In the genomic region with DNA sequence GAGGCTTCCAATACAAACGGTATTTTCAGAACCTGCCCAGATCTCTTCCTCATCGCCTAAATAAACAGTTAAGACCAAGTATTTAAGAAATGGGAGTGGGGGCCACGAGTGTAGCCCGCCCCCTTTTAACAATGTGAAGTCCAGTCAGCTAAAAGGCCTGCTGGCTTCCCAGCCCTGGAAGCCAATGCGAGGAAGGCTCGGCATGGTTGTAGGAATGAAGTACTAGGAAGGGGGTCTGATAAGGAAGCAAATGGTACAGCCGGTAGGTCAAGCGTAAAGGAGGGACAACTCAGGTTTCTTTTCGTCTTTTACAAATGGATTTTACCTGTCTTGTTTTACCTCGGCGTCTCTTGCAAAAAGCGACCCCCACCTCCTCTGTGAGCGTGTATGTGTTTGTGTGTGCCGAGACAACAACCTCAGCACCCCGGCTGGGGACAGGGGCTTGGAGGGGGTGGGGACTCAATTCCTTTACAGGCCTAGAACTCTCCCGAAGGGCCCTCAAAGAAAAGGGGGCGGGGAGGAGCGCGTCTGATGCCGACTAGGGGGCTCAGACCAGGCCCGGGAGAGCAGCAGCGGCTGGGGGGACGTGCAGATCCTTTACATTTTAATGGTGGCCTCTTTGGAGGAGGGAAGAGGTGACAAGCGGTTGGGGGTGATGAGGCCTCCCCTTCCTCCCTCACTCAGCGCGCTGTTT, we compare ENCODE assay signal across 8 cellular contexts.
DNase-seq lines count a peak whose midpoint lies in the region; ATAC-seq and TF ChIP-seq lines count a peak whose summit lies in the region.

No MANE protein-coding gene starts in this region.

- no peaks in the 10 kb centered on the region for H3K27me3 Mint-ChIP-seq in nephron (ENCODE audit: low read depth)

- H3K9me3 ChIP-seq in tibial artery, result no peaks in the 10 kb centered on the region

- H3K4me3 Mint-ChIP-seq in nephron, result peak overlapping the region; percentile 84 to 89 (median 87)

- ATAC-seq in GM21381 (IDR thresholded peaks at IDR 0.05; ENCODE audit: unreplicated experiment), result peak; percentile 11
- peak; percentile 18 for ATAC-seq in foreskin keratinocyte
- ATAC-seq in GM21528 (IDR thresholded peaks at IDR 0.05; ENCODE audit: low FRiP score, unreplicated experiment), result no peak

- DNase-seq in BJ (ENCODE audit: low read depth) (no peak), NCI-H146 (lab: John Stamatoyannopoulos, UW) (peak; percentile 50), foreskin keratinocyte (no peak), tibial artery (peak; percentile 20 to 67)
- peak in 3 of 4 experiments; percentile 8 to 25 (median 10) for DNase-seq in activated naive CD4-positive, alpha-beta T cell (lab: John Stamatoyannopoulos, UW)

- POLR2A ChIA-PET in BJ (lab: Charles Lee), result no interaction called here

- H3K4me1 ChIP-seq in foreskin keratinocyte (peaks cover 19% of the 10 kb centered on the region), tibial artery (peaks cover 0 to 26% (median 13%) of the 10 kb centered on the region in 4 donors)

- H3K4me3 ChIP-seq in BJ (ENCODE audit: low read depth, low read length), result peak overlapping the region; percentile 60
- H3K4me3 ChIP-seq in tibial artery, result peak overlapping the region; percentile 91

- H3K36me3 ChIP-seq in BJ (ENCODE audit: control insufficient read depth, insufficient read depth, low read length) (no peaks in the 10 kb centered on the region), tibial artery (no peaks in the 10 kb centered on the region)

- TF ChIP-seq CTCF in BJ (IDR thresholded peaks at IDR 0.05; ENCODE audit: insufficient read depth, low read depth, low read length) (no peak), foreskin keratinocyte (conservative IDR thresholded peaks at IDR 0.05) (no peak), nephron (IDR thresholded peaks at IDR 0.05; ENCODE audit: unreplicated experiment in 3 of 3) (no peak), tibial artery (IDR thresholded peaks at IDR 0.05) (no peak)

- peak overlapping the region; percentile 90 to 96 (median 94) for H3K27ac Mint-ChIP-seq in nephron

- H3K36me3 Mint-ChIP-seq in nephron (ENCODE audit: low read depth), result peaks cover 15% of the 10 kb centered on the region

- H3K9me3 Mint-ChIP-seq in nephron, result no peaks in the 10 kb centered on the region

- CTCF ChIA-PET in BJ (lab: Yijun Ruan, JAX), result interaction anchor here (1.1 kb wide), 1 partner anchor 40 kb away, joined by 3 read pairs; no protein-coding TSS in a partner anchor

- H3K27me3 ChIP-seq in BJ (ENCODE audit: control insufficient read depth, insufficient read depth, low read length) (no peaks in the 10 kb centered on the region), foreskin keratinocyte (no peaks in the 10 kb centered on the region), tibial artery (no peaks in the 10 kb centered on the region)

- H3K4me1 Mint-ChIP-seq in nephron, result peaks cover 25% of the 10 kb centered on the region

- no peak overlapping the region for H3K27ac ChIP-seq in foreskin keratinocyte
- H3K27ac ChIP-seq in tibial artery, result peak overlapping the region; percentile 77 to 84

- intact Hi-C loops in tibial artery (cut with DNase I; ENCODE audit: low total_unique reads), result loop anchor here (5.0 kb wide), 1 partner anchor 183 kb away; no protein-coding TSS in a partner anchor

Comparison
In these comparisons a context has a peak if more than half of its experiments do, and no peak if none do; other contexts are left out.
1. DNase-seq: peak in NCI-H146 (single experiment), activated naive CD4-positive, alpha-beta T cell (3 of 4) and tibial artery (2 of 2); none in BJ (single experiment) and foreskin keratinocyte (0 of 2).